22 cellular contexts compared by ENCODE assay signal in genomic region chr3:94453864-94454263, GRCh38.
"Had no signal": no experiment of that assay in that cellular context is flagged by ENCODE, and none has a peak within 500 bp of the region (broad histone marks: within the 10 kb centered on the region; RNA-seq: fewer than 3 reads in every experiment).

No MANE protein-coding gene starts in this region.

- H3K4me3 ChIP-seq: body of pancreas, colonic mucosa, right lobe of liver, skin epidermis, thoracic aorta, upper lobe of left lung had no signal

- FAIRE-seq: frontal cortex, islet of Langerhans had no signal

- DNase-seq: activated CD4-positive, alpha-beta T cell treated with anti-CD3 and anti-CD28 coated beads for 36 hours; activated CD4-positive, CD25-positive, alpha-beta regulatory T cell; activated CD8-positive, alpha-beta memory T cell treated with anti-CD3 and anti-CD28 coated beads, Interleukin-2, amount 10 ng/mL, durations not matched to agents 7 days and 5 days; activated CD8-positive, alpha-beta T cell treated with anti-CD3 and anti-CD28 coated beads, Interleukin-2, amount 10 ng/mL, durations not matched to agents 7 days and 5 days; activated naive CD4-positive, alpha-beta T cell; activated T-cell treated with anti-CD3 and anti-CD28 coated beads, Interleukin-2, amount 50 U/mL, for 72 hours; aorta; body of pancreas; cerebellar nuclear complex; colonic mucosa; effector CD8-positive, alpha-beta T cell; left cardiac atrium; mammary epithelial cell; right lobe of liver; stimulated activated CD4-positive, alpha-beta T cell treated with anti-CD3 and anti-CD28 coated beads, Interleukin-12 subunit alpha, Interleukin-12 subunit beta, amount 100 ng/mL, for 4 hours; stimulated activated CD4-positive, alpha-beta T cell treated with anti-CD3 and anti-CD28 coated beads, Interleukin-4, amount 100 ng/mL, for 1 hour; stimulated activated naive CD8-positive, alpha-beta T cell treated with anti-CD3 and anti-CD28 coated beads, Interleukin-15, Interleukin-2, amounts not matched to agents 100 U/mL and 50 U/mL, for 24 hours; upper lobe of left lung had no signal

- H3K9me3 ChIP-seq: body of pancreas, colonic mucosa, right lobe of liver, thoracic aorta, upper lobe of left lung had no signal

- ATAC-seq: activated CD4-positive, alpha-beta T cell treated with anti-CD3 and anti-CD28 coated beads for 36 hours; activated CD8-positive, alpha-beta memory T cell treated with anti-CD3 and anti-CD28 coated beads, Interleukin-2, amount 10 ng/mL, durations not matched to agents 7 days and 5 days; activated CD8-positive, alpha-beta T cell treated with anti-CD3 and anti-CD28 coated beads, Interleukin-2, amount 10 ng/mL, durations not matched to agents 7 days and 5 days; activated T-cell treated with anti-CD3 and anti-CD28 coated beads, Interleukin-2, amount 50 U/mL, for 72 hours; body of pancreas; left cardiac atrium; right lobe of liver; stimulated activated naive CD8-positive, alpha-beta T cell treated with anti-CD3 and anti-CD28 coated beads, Interleukin-15, Interleukin-2, amounts not matched to agents 100 U/mL and 50 U/mL, for 24 hours had no signal

- H3K27me3 ChIP-seq: body of pancreas, colonic mucosa, right lobe of liver, upper lobe of left lung had no signal

- H3K36me3 ChIP-seq: colonic mucosa, right lobe of liver, thoracic aorta, upper lobe of left lung had no signal

- H3K4me1 ChIP-seq: body of pancreas, colonic mucosa, right lobe of liver, upper lobe of left lung had no signal

- H3K27ac ChIP-seq: body of pancreas, colonic mucosa, right lobe of liver, skin epidermis, thoracic aorta, upper lobe of left lung had no signal
